28 cellular contexts compared by ENCODE assay signal in genomic region chr1:174580801-174581200, GRCh38.
"Had no signal": no experiment of that assay in that cellular context is flagged by ENCODE, and none has a peak within 500 bp of the region (broad histone marks: within the 10 kb centered on the region; RNA-seq: fewer than 3 reads in every experiment).

No MANE protein-coding gene starts in this region.

- H3K36me3 ChIP-seq: breast epithelium, esophagus muscularis mucosa had no signal

- ATAC-seq: activated T-cell treated with anti-CD3 and anti-CD28 coated beads, Interleukin-2, amount 50 U/mL, for 4 hours; activated T-helper 17 cell treated with anti-CD3 and anti-CD28 coated beads, Interleukin-2, amount 50 U/mL, for 72 hours; effector memory CD8-positive, alpha-beta T cell had no signal

- H3K4me1 ChIP-seq: breast epithelium, esophagus muscularis mucosa had no signal

- H3K4me3 Mint-ChIP-seq: activated CD4-positive, alpha-beta memory T cell treated with anti-CD3 and anti-CD28 coated beads, Interleukin-2, amount 10 ng/mL, durations not matched to agents 7 days and 5 days; activated CD4-positive, alpha-beta T cell treated with anti-CD3 and anti-CD28 coated beads, Interleukin-2, amount 10 ng/mL, durations not matched to agents 7 days and 5 days; activated naive CD8-positive, alpha-beta T cell; activated T-cell treated with anti-CD3 and anti-CD28 coated beads, Interleukin-2, amount 50 U/mL, for 4 hours; activated T-helper 17 cell treated with anti-CD3 and anti-CD28 coated beads, Interleukin-2, amount 50 U/mL, for 72 hours; brain; central memory CD8-positive, alpha-beta T cell; effector memory CD8-positive, alpha-beta T cell had no signal

- H3K27me3 Mint-ChIP-seq: activated CD4-positive, alpha-beta memory T cell treated with anti-CD3 and anti-CD28 coated beads, Interleukin-2, amount 10 ng/mL, durations not matched to agents 7 days and 5 days; activated CD4-positive, alpha-beta T cell treated with anti-CD3 and anti-CD28 coated beads, Interleukin-2, amount 10 ng/mL, durations not matched to agents 7 days and 5 days; activated naive CD8-positive, alpha-beta T cell; activated T-helper 17 cell treated with anti-CD3 and anti-CD28 coated beads, Interleukin-2, amount 50 U/mL, for 72 hours; brain; central memory CD8-positive, alpha-beta T cell; effector memory CD8-positive, alpha-beta T cell had no signal

- H3K4me3 ChIP-seq: breast epithelium, esophagus muscularis mucosa had no signal

- H3K4me1 Mint-ChIP-seq: activated CD4-positive, alpha-beta memory T cell treated with anti-CD3 and anti-CD28 coated beads, Interleukin-2, amount 10 ng/mL, durations not matched to agents 7 days and 5 days; activated CD4-positive, alpha-beta T cell treated with anti-CD3 and anti-CD28 coated beads, Interleukin-2, amount 10 ng/mL, durations not matched to agents 7 days and 5 days; activated T-helper 17 cell treated with anti-CD3 and anti-CD28 coated beads, Interleukin-2, amount 50 U/mL, for 72 hours; brain had no signal

- H3K27ac Mint-ChIP-seq: activated CD4-positive, alpha-beta memory T cell treated with anti-CD3 and anti-CD28 coated beads, Interleukin-2, amount 10 ng/mL, durations not matched to agents 7 days and 5 days; activated CD4-positive, alpha-beta T cell treated with anti-CD3 and anti-CD28 coated beads, Interleukin-2, amount 10 ng/mL, durations not matched to agents 7 days and 5 days; activated naive CD8-positive, alpha-beta T cell; activated T-helper 17 cell treated with anti-CD3 and anti-CD28 coated beads, Interleukin-2, amount 50 U/mL, for 72 hours; brain; effector memory CD8-positive, alpha-beta T cell had no signal

- FAIRE-seq: colon, frontal cortex had no signal

- H3K27ac ChIP-seq: breast epithelium, esophagus muscularis mucosa had no signal

- H3K27me3 ChIP-seq: breast epithelium, esophagus muscularis mucosa had no signal

- DNase-seq: activated CD4-positive, alpha-beta memory T cell treated with anti-CD3 and anti-CD28 coated beads, Interleukin-2, amount 10 ng/mL, durations not matched to agents 7 days and 5 days; activated CD4-positive, alpha-beta T cell treated with anti-CD3 and anti-CD28 coated beads for 1 hour; activated CD4-positive, alpha-beta T cell treated with anti-CD3 and anti-CD28 coated beads for 4 hours; activated CD4-positive, alpha-beta T cell treated with anti-CD3 and anti-CD28 coated beads, Interleukin-2, amount 10 ng/mL, durations not matched to agents 7 days and 5 days; activated CD4-positive, alpha-beta T cell treated with anti-CD3 and anti-CD28 coated beads, Interleukin-2, amount 50 U/mL, for 4 hours; activated effector memory CD4-positive, alpha-beta T cell treated with Interleukin-2 at 50 U/mL for 16 hours; activated gamma-delta T cell treated with Interleukin-2 at 50 U/mL for 16 hours; activated naive CD4-positive, alpha-beta T cell treated with anti-CD3 and anti-CD28 coated beads, Interleukin-2, amount 50 U/mL, for 16 hours; activated naive CD4-positive, alpha-beta T cell treated with Interleukin-2 at 50 U/mL for 16 hours; activated T-cell treated with anti-CD3 and anti-CD28 coated beads, Interleukin-2, amount 50 U/mL, for 4 hours; amniotic stem cell; anterior cingulate cortex; cortex of kidney; dermis blood vessel endothelial cell; effector CD4-positive, alpha-beta T cell; effector memory CD8-positive, alpha-beta T cell; erythroblast; head of caudate nucleus; hippocampal formation; T-helper 2 cell had no signal
